8 cellular contexts compared by ENCODE assay signal in the genomic region with DNA sequence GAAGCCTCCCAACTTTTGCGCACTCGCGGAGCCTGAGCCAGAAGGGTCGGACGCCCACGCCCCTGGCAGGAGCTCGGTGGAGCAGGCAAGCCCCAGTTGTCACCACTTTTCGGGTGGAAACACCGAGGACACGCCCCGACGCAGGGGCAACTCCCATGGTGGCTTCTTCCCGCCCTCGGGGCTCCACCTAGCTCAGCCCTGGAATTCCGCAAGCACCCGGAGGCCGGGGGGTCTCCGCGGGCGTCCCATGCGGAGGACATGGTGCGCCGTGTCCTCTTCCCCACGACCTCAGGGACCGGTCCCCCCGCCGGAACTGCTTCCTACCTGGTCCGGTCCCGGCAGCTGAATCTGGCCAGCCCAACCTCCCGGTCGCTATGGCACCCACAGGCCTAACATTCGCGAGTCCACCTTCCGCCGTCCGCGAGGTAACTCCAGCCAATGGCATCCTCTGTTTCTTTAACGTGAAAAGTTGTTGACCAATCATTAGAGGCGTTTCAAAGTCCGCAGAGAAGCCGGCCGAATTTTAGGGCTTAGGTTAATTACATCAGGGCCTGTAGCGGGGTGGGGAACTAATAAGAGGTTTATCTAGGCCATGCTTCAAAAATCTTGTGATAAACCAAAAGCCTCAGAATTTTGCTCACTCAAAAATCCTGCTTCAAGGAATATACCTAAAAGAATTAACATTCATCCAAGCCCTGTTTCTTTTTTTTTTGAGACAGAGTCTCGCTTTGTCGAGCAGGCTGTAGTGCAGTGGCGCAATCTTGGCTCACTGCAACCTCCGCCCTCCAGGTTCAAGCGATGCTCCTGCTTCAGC. TPM values are rescaled to one million over a fixed set of nuclear protein-coding genes. Genes with fewer than 3 reads are reported as not detected.
DNase-seq lines count a peak whose midpoint lies in the region; ATAC-seq and TF ChIP-seq lines count a peak whose summit lies in the region.

A gene with protein sequence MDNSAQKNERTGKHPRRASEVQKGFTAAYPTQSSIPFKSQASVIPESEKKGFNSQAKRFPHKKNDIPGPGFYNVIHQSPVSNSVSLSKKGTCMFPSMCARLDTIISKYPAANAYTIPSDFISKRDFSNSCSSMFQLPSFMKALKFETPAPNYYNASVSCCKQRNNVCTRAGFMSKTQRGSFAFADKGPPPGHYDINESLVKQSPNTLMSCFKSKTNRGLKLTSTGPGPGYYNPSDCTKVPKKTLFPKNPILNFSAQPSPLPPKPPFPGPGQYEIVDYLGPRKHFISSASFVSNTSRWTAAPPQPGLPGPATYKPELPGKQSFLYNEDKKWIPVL (minus strand): TSS at position 433 of the 814 bp plus-strand sequence. CDS start 12,394 bp downstream, outside the sequence.

- TF ChIP-seq CTCF in GM13976 (IDR thresholded peaks at IDR 0.05; ENCODE audit: borderline replicate concordance, control extremely low read depth, extremely low read depth, insufficient read depth, missing control alignments) (no peak), osteoblast (IDR thresholded peaks at IDR 0.05; ENCODE audit: extremely low read depth, low read depth, low read length) (no peak), thoracic aorta (IDR thresholded peaks at IDR 0.05) (no peak)

- ATAC-seq in Right ventricle myocardium inferior, result peak; percentile 78
- peak; percentile 72 for ATAC-seq in thoracic aorta (ENCODE audit: insufficient number of reproducible peaks, low FRiP score, low read depth)
- no peak for ATAC-seq in GM18870 (IDR thresholded peaks at IDR 0.05; ENCODE audit: unreplicated experiment)

- H3K4me2 ChIP-seq in osteoblast (ENCODE audit: insufficient read depth, low read length), result peak within 1 kb of the TSS; percentile 85

- H3K27ac ChIP-seq in osteoblast (ENCODE audit: low read depth, low read length), result peak within 1 kb of the TSS; percentile 86
- no peak within 1 kb of the TSS for H3K27ac ChIP-seq in thoracic aorta

- H3K4me3 ChIP-seq in osteoblast (ENCODE audit: insufficient read depth, low read length), result peak within 1 kb of the TSS; percentile 91
- peak within 1 kb of the TSS; percentile 79 for H3K4me3 ChIP-seq in thoracic aorta

- H3K27me3 ChIP-seq in osteoblast (ENCODE audit: insufficient read depth, low read length) (no peaks in the 10 kb centered on the region), thoracic aorta (replicated peaks; ENCODE audit: insufficient read depth) (no peaks in the 10 kb centered on the region)

- in situ Hi-C loops in GM13976 (cut with MboI; ENCODE audit: low sequenced_read_pairs, unreplicated experiment), result no loop called here

- H3K36me3 ChIP-seq in osteoblast (ENCODE audit: insufficient read depth, low read length) (no peaks in the 10 kb centered on the region), thoracic aorta (no peaks in the 10 kb centered on the region)

- DNase-seq in GM13976 (ENCODE audit: low spot score) (peak; percentile 98), MV-4-11 (lab: John Stamatoyannopoulos, UW) (peak; percentile 84), SW 1271 (lab: John Stamatoyannopoulos, UW) (peak; percentile 46 to 82), Right ventricle myocardium inferior (ENCODE audit: missing footprints) (peak; percentile 89), osteoblast (ENCODE audit: insufficient read length, low spot score, missing footprints) (peak; percentile 97), thoracic aorta (ENCODE audit: low spot score) (no peak)
- DNase-seq in activated naive CD8-positive, alpha-beta T cell treated with anti-CD3 and anti-CD28 coated beads, Interleukin-2, amount 50 U/mL, for 16 hours (ENCODE audit: low read depth, low spot score), result peak; percentile 41

- H3K4me1 ChIP-seq in osteoblast (ENCODE audit: insufficient read depth, low read length) (peaks cover 61% of the 10 kb centered on the region), thoracic aorta (ENCODE audit: control insufficient read depth in 1 of 2, low read depth in 2 of 2) (peaks cover 3 to 10% of the 10 kb centered on the region in 2 donors)

- H4K20me1 ChIP-seq in osteoblast (ENCODE audit: insufficient read depth, low read length), result no peaks in the 10 kb centered on the region

- peaks cover 22% of the 10 kb centered on the region for H3K79me2 ChIP-seq in osteoblast (ENCODE audit: insufficient read depth, low read length)

- intact Hi-C loops in Right ventricle myocardium inferior (cut with DNase I), result loop anchor here (2.0 kb wide), 1 partner anchor 113 kb away; no protein-coding TSS in a partner anchor

- no peaks in the 10 kb centered on the region for H3K9me3 ChIP-seq in osteoblast (ENCODE audit: low read depth, low read length)
- H3K9me3 ChIP-seq in thoracic aorta, result no peaks in the 10 kb centered on the region

- H2AFZ ChIP-seq in osteoblast (ENCODE audit: low read length), result peak within 1 kb of the TSS; percentile 95

RNA-seq across cellular contexts. Expression of the gene that starts here (rescaled TPM):
- total RNA-seq in Right ventricle myocardium inferior (6.8 TPM), osteoblast (7.2 and 7.4 TPM in 2 replicates), thoracic aorta (1 to 10 TPM; 1.5 to 4.0 TPM)
